ENCODE assay signal across 11 cellular contexts in the genomic region with DNA sequence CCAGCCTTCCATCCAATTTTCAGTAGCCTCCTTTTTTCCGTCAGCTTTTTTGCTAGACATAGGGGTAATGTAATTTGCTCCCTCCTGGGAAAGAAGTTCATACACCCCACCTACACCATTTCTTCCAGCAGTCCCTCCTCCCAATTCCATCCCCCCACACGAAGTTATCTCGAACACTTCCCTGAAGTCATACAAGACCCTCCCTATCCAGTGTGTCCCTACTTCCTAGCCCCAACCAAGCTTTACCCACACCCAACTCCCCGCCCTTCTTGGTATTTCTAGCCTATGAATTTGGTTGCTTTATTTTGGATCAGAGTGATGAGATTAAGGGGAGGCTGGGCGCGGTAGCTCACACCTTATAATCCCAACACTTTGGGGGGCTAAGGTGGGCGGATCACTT. TPM values are rescaled to one million over a fixed set of nuclear protein-coding genes. Genes with fewer than 3 reads are reported as not detected.
DNase-seq lines count a peak whose midpoint lies in the region; ATAC-seq and TF ChIP-seq lines count a peak whose summit lies in the region.
"Had no signal": no experiment of that assay in that cellular context is flagged by ENCODE, and none has a peak within 500 bp of the region (broad histone marks: within the 10 kb centered on the region; RNA-seq: fewer than 3 reads in every experiment).

No MANE protein-coding gene starts in this region.

- TF ChIP-seq CTCF in GM12864 (IDR thresholded peaks at IDR 0.05; ENCODE audit: low read depth, low read length, missing control alignments) (no peak), OCI-LY1 (IDR thresholded peaks at IDR 0.05; ENCODE audit: low read length) (no peak), osteoblast (IDR thresholded peaks at IDR 0.05; ENCODE audit: extremely low read depth, low read depth, low read length) (no peak)

- H3K27me3 ChIP-seq in OCI-LY1 (ENCODE audit: insufficient read depth, low read length) (no peaks in the 10 kb centered on the region), ectodermal cell (ENCODE audit: control insufficient read depth, insufficient read depth, low read length, poor library complexity, severe bottlenecking) (no peaks in the 10 kb centered on the region), osteoblast (ENCODE audit: insufficient read depth, low read length) (no peaks in the 10 kb centered on the region)
- H3K27me3 ChIP-seq: gastrocnemius medialis, tibial artery had no signal

- peaks cover 11% of the 10 kb centered on the region for H3K4me1 ChIP-seq in OCI-LY1 (ENCODE audit: insufficient read depth, low read length, severe bottlenecking)
- H3K4me1 ChIP-seq in ectodermal cell (ENCODE audit: control insufficient read depth, insufficient read depth, low read length): peaks cover 4% of the 10 kb centered on the region
- peaks cover 15% of the 10 kb centered on the region for H3K4me1 ChIP-seq in osteoblast (ENCODE audit: insufficient read depth, low read length)

- H3K36me3 ChIP-seq in OCI-LY1 (ENCODE audit: insufficient read depth, low read length) (peaks cover 84% of the 10 kb centered on the region), ectodermal cell (ENCODE audit: control insufficient read depth, insufficient read depth, low read length) (peaks cover 42% of the 10 kb centered on the region), osteoblast (ENCODE audit: insufficient read depth, low read length) (peaks cover 48% of the 10 kb centered on the region)

- H3K9me3 ChIP-seq in OCI-LY1 (ENCODE audit: low read length): peaks cover 6% of the 10 kb centered on the region
- no peaks in the 10 kb centered on the region for H3K9me3 ChIP-seq in ectodermal cell (ENCODE audit: control insufficient read depth, low read length)
- no peaks in the 10 kb centered on the region for H3K9me3 ChIP-seq in osteoblast (ENCODE audit: low read depth, low read length)
- H3K9me3 ChIP-seq: gastrocnemius medialis, tibial artery had no signal

- ATAC-seq in GM19324 (IDR thresholded peaks at IDR 0.05; ENCODE audit: low FRiP score, unreplicated experiment): no peak
- ATAC-seq in GM18907 (IDR thresholded peaks at IDR 0.05; ENCODE audit: unreplicated experiment): no peak
- no peak for ATAC-seq in HG03469 (IDR thresholded peaks at IDR 0.05; ENCODE audit: unreplicated experiment)
- ATAC-seq: gastrocnemius medialis had no signal

- H3F3A ChIP-seq in OCI-LY1 (ENCODE audit: insufficient read depth, low read length): peaks cover 12% of the 10 kb centered on the region; the same call in 1 of the 2 replicates

- H3K27ac ChIP-seq in OCI-LY1 (ENCODE audit: low read depth, low read length, poor library complexity, severe bottlenecking) (peak overlapping the region; percentile 73), ectodermal cell (ENCODE audit: insufficient read depth, low read depth, low read length, poor library complexity, severe bottlenecking) (no peak overlapping the region), osteoblast (ENCODE audit: low read depth, low read length) (peak overlapping the region; percentile 59)
- H3K27ac ChIP-seq: tibial artery had no signal

- H3K9ac ChIP-seq in OCI-LY1 (ENCODE audit: low read length): peak overlapping the region; percentile 97

- H3K79me2 ChIP-seq in OCI-LY1 (ENCODE audit: insufficient read depth, low read length) (peaks cover 10% of the 10 kb centered on the region; the same call in 1 of the 2 replicates), osteoblast (ENCODE audit: insufficient read depth, low read length) (peaks cover 27% of the 10 kb centered on the region)

- no peaks in the 10 kb centered on the region for H3K9me2 ChIP-seq in OCI-LY1 (ENCODE audit: low read depth, low read length)

- 54 to 55% methylated on average over 6 to 7 of the region's 7 CpGs for WGBS in ectodermal cell, 2 experiments

- DNase-seq in GM12864 (ENCODE audit: low read depth): no peak
- DNase-seq in osteoblast (ENCODE audit: insufficient read length, low spot score, missing footprints): no peak
- DNase-seq: gastrocnemius medialis, NCI-H2081 treated with DMSO at 0.1 percent for 48 hours, tibial artery had no signal

- peak overlapping the region; percentile 81 for H3K4me2 ChIP-seq in OCI-LY1 (ENCODE audit: low read length)
- peak overlapping the region; percentile 97 for H3K4me2 ChIP-seq in osteoblast (ENCODE audit: insufficient read depth, low read length)

- H2AFZ ChIP-seq in OCI-LY1 (ENCODE audit: low read length): no peak overlapping the region
- H2AFZ ChIP-seq in osteoblast (ENCODE audit: low read length): peak overlapping the region; percentile 85

- H4K20me1 ChIP-seq in OCI-LY1 (ENCODE audit: insufficient read depth, low read length) (no peaks in the 10 kb centered on the region), osteoblast (ENCODE audit: insufficient read depth, low read length) (no peaks in the 10 kb centered on the region)

- H3K4me3 ChIP-seq in GM12864 (ENCODE audit: low read depth, low read length): peak overlapping the region; percentile 75
- peak overlapping the region; percentile 96 for H3K4me3 ChIP-seq in OCI-LY1 (ENCODE audit: low read depth, low read length, poor library complexity, severe bottlenecking)
- H3K4me3 ChIP-seq in ectodermal cell (ENCODE audit: insufficient read depth, low read depth, low read length): peak overlapping the region; percentile 97
- peak overlapping the region; percentile 87 for H3K4me3 ChIP-seq in osteoblast (ENCODE audit: insufficient read depth, low read length)

RNA-seq across cellular contexts. Expression of gene UBE2C, which starts 1.0 kb away (rescaled TPM):
- polyA plus RNA-seq in ectodermal cell (2013, experiment 1 of 4): 201 TPM
- 156 TPM for polyA plus RNA-seq in ectodermal cell (2013, experiment 2 of 4)
- 234 TPM for polyA plus RNA-seq in ectodermal cell (2013, experiment 3 of 4)
- 236 TPM for polyA plus RNA-seq in ectodermal cell (2013, experiment 4 of 4)
- 2.5 and 2.7 TPM in 2 replicates for total RNA-seq in osteoblast

RNA-seq across cellular contexts. Expression of gene TNNC2, which starts 13.6 kb away (rescaled TPM):
- polyA plus RNA-seq in ectodermal cell (2013, experiment 1 of 4): 1.9 TPM
- polyA plus RNA-seq in ectodermal cell (2013, experiment 2 of 4): 1.1 TPM
- polyA plus RNA-seq in ectodermal cell (2013, experiment 3 of 4): 1.0 TPM
- polyA plus RNA-seq in ectodermal cell (2013, experiment 4 of 4): 1.5 TPM
- 0.29 and 0.36 TPM in 2 replicates for total RNA-seq in osteoblast
- total RNA-seq: renal cortical epithelial cell had no signal

RNA-seq across cellular contexts. Expression of gene SNX21, which starts 20.1 kb away (rescaled TPM):
- polyA plus RNA-seq in ectodermal cell (2013, experiment 1 of 4): 12.9 TPM
- 12.3 TPM for polyA plus RNA-seq in ectodermal cell (2013, experiment 2 of 4)
- polyA plus RNA-seq in ectodermal cell (2013, experiment 3 of 4): 10.7 TPM
- polyA plus RNA-seq in ectodermal cell (2013, experiment 4 of 4): 13.3 TPM
- total RNA-seq in osteoblast: 69.0 and 101 TPM in 2 replicates

RNA-seq across cellular contexts. Expression of gene DNTTIP1, which starts 21.7 kb away (rescaled TPM):
- polyA plus RNA-seq in ectodermal cell (2013, experiment 1 of 4): 42.9 TPM
- polyA plus RNA-seq in ectodermal cell (2013, experiment 2 of 4): 44.6 TPM
- 38.5 TPM for polyA plus RNA-seq in ectodermal cell (2013, experiment 3 of 4)
- polyA plus RNA-seq in ectodermal cell (2013, experiment 4 of 4): 42.4 TPM
- total RNA-seq in osteoblast: 12.7 and 15.6 TPM in 2 replicates

RNA-seq across cellular contexts. Expression of gene WFDC3, which starts 21.8 kb away (rescaled TPM):
- not detected for polyA plus RNA-seq in ectodermal cell (2013, experiment 1 of 4)
- not detected for polyA plus RNA-seq in ectodermal cell (2013, experiment 2 of 4)
- polyA plus RNA-seq in ectodermal cell (2013, experiment 3 of 4): not detected
- polyA plus RNA-seq in ectodermal cell (2013, experiment 4 of 4): not detected
- total RNA-seq in osteoblast: not detected in 2 replicates
- total RNA-seq: gastrocnemius medialis had no signal
